In genomic region chr12:15534870-15535269, GRCh38 we compare ENCODE assay signal across 13 cellular contexts.
DNase-seq lines count a peak whose midpoint lies in the region; ATAC-seq, FAIRE-seq and TF ChIP-seq lines count a peak whose summit lies in the region.
"Had no signal": no experiment of that assay in that cellular context is flagged by ENCODE, and none has a peak within 500 bp of the region (broad histone marks: within the 10 kb centered on the region; RNA-seq: fewer than 3 reads in every experiment).

No MANE protein-coding gene starts in this region.

- no peak overlapping the region for H4K8ac ChIP-seq in H1 (ENCODE audit: extremely low read depth, insufficient read depth, low read length)

- H3K9ac ChIP-seq in H1 (replicated peaks in 1 of 4; ENCODE audit: extremely low read depth in 1 of 4, low read depth in 3 of 4, low read length in 3 of 4): no peak overlapping the region

- no peak overlapping the region for H3K4me2 ChIP-seq in H1 (ENCODE audit: insufficient read depth in 1 of 2, low read depth in 2 of 2, low read length in 2 of 2)

- no peak for TF ChIP-seq EP300 in H1 (IDR thresholded peaks at IDR 0.05; ENCODE audit: borderline replicate concordance in 1 of 2, low read depth in 2 of 2, low read length in 2 of 2)

- TF ChIP-seq CTCF in H1 (IDR thresholded peaks at IDR 0.05; ENCODE audit: control extremely low read depth in 1 of 3, insufficient read depth in 1 of 3, low read depth in 1 of 3, low read length in 3 of 3): no peak

- no peak for TF ChIP-seq POLR2A in H1 (IDR thresholded peaks at IDR 0.05; ENCODE audit: control extremely low read depth in 1 of 2, low read depth in 2 of 2, low read length in 2 of 2)

- H3K27ac Mint-ChIP-seq in activated CD4-positive, alpha-beta T cell treated with anti-CD3 and anti-CD28 coated beads for 36 hours: no peak overlapping the region

- H4K20me1 ChIP-seq in H1 (replicated peaks in 1 of 2; ENCODE audit: control insufficient read depth in 1 of 2, insufficient read depth in 2 of 2, low read length in 2 of 2): no peaks in the 10 kb centered on the region

- H4K91ac ChIP-seq in H1 (replicated peaks; ENCODE audit: insufficient read length, low read length): no peak overlapping the region

- H3K4me3 Mint-ChIP-seq in activated CD4-positive, alpha-beta T cell treated with anti-CD3 and anti-CD28 coated beads for 36 hours: no peak overlapping the region

- WGBS in H1 (ENCODE audit: extremely low coverage in 1 of 2, insufficient coverage in 1 of 2, insufficient read length in 1 of 2, insufficient replicate concordance in 2 of 2, low coverage in 1 of 2, low lambda C conversion rate in 2 of 2, missing lambda C conversion rate in 1 of 2), 2 experiments: 82% methylated on average over 5 of the region's 5 CpGs; no CpG with 5 or more reads in 1 of the 2 experiments

- ATAC-seq in sciatic nerve (peak; percentile 34), HG03280 (IDR thresholded peaks at IDR 0.05; ENCODE audit: unreplicated experiment) (no peak)
- no peak for ATAC-seq in activated CD4-positive, alpha-beta T cell treated with anti-CD3 and anti-CD28 coated beads for 36 hours
- ATAC-seq: PC-3, psoas muscle had no signal

- H3K18ac ChIP-seq in H1 (ENCODE audit: extremely low read depth, low read length): no peak overlapping the region

- no peak overlapping the region for H3K23ac ChIP-seq in H1 (ENCODE audit: insufficient read length)

- no peak overlapping the region for H2BK20ac ChIP-seq in H1 (ENCODE audit: low read length)

- no peak overlapping the region for H3K4ac ChIP-seq in H1 (replicated peaks; ENCODE audit: insufficient read length, low read depth, low read length)

- H2BK12ac ChIP-seq in H1 (ENCODE audit: low read depth, low read length): 0 out of 2 replicates have a peak overlapping the region, but pooled peaks have one; percentile 17

- no peaks in the 10 kb centered on the region for H3K27me3 ChIP-seq in H1 (replicated peaks in 1 of 4; ENCODE audit: control insufficient read depth in 3 of 4, extremely low read depth in 1 of 4, insufficient read depth in 3 of 4, low read length in 3 of 4)
- H3K27me3 ChIP-seq: stomach had no signal

- H2AFZ ChIP-seq in H1 (ENCODE audit: low read length): peak overlapping the region; percentile 99

- no peaks in the 10 kb centered on the region for H3K36me3 ChIP-seq in H1 (ENCODE audit: control insufficient read depth in 2 of 4, insufficient read depth in 4 of 4, low read length in 3 of 4)
- H3K36me3 ChIP-seq: stomach had no signal

- no peak overlapping the region for H3K56ac ChIP-seq in H1 (replicated peaks; ENCODE audit: insufficient read length, low read depth, low read length)

- H3K27me3 Mint-ChIP-seq in activated CD4-positive, alpha-beta T cell treated with anti-CD3 and anti-CD28 coated beads for 36 hours: no peaks in the 10 kb centered on the region

- intact Hi-C loops in sciatic nerve (cut with DNase I): no loop called here
- intact Hi-C loops in activated CD4-positive, alpha-beta T cell treated with anti-CD3 and anti-CD28 coated beads for 36 hours (cut with DNase I, micrococcal nuclease): loop anchor here (2.0 to 5.0 kb wide), 2 partner anchors 28 to 347 kb away; partner anchors contain the start of gene STRAP (in 1 of the 2)

- no peaks in the 10 kb centered on the region for H3K4me1 ChIP-seq in H1 (replicated peaks in 1 of 4; ENCODE audit: control insufficient read depth in 3 of 4, insufficient read depth in 4 of 4, low read length in 3 of 4)
- H3K4me1 ChIP-seq: psoas muscle had no signal

- H3K36me3 Mint-ChIP-seq in activated CD4-positive, alpha-beta T cell treated with anti-CD3 and anti-CD28 coated beads for 36 hours (ENCODE audit: low read depth): no peaks in the 10 kb centered on the region

- no peaks in the 10 kb centered on the region for H3K9me3 Mint-ChIP-seq in activated CD4-positive, alpha-beta T cell treated with anti-CD3 and anti-CD28 coated beads for 36 hours (ENCODE audit: low read depth)

- CTCF ChIA-PET in H1 (lab: Charles Lee; ENCODE audit: partially characterized antibody): interaction anchor here (0.5 to 4.0 kb wide), 11 partner anchors 11 to 323 kb away, joined by 3 to 25 read pairs (median 4); no protein-coding TSS in a partner anchor
- CTCF ChIA-PET in activated CD4-positive, alpha-beta T cell treated with anti-CD3 and anti-CD28 coated beads for 36 hours (lab: Charles Lee): interaction anchor here (0.6 to 11.8 kb wide), 19 partner anchors 9 to 1188 kb away, joined by 3 to 345 read pairs (median 5); no protein-coding TSS in a partner anchor

- H3K23me2 ChIP-seq in H1 (ENCODE audit: low read depth, low read length): no peaks in the 10 kb centered on the region

- TF ChIP-seq RAD21 in H1 (IDR thresholded peaks at IDR 0.05 in 1 of 2, conservative IDR thresholded peaks at IDR 0.05 in 1 of 2; ENCODE audit: low read depth in 2 of 2, low read length in 2 of 2): no peak

- no peak overlapping the region for H3K14ac ChIP-seq in H1 (ENCODE audit: insufficient read length)

- POLR2A ChIA-PET in H1 (lab: Charles Lee; ENCODE audit: partially characterized antibody): no interaction called here
- POLR2A ChIA-PET in activated CD4-positive, alpha-beta T cell treated with anti-CD3 and anti-CD28 coated beads for 36 hours (lab: Charles Lee): no interaction called here

- H3K27ac ChIP-seq in H1 (ENCODE audit: low read depth, low read length): no peak overlapping the region
- H3K27ac ChIP-seq: psoas muscle had no signal

- no peak overlapping the region for H3K4me3 ChIP-seq in H1 (ENCODE audit: extremely low read depth in 1 of 4, insufficient read depth in 2 of 4, low read depth in 3 of 4, low read length in 4 of 4)
- H3K4me3 ChIP-seq: psoas muscle, stomach had no signal

- H3K4me1 Mint-ChIP-seq in activated CD4-positive, alpha-beta T cell treated with anti-CD3 and anti-CD28 coated beads for 36 hours: peaks cover 5% of the 10 kb centered on the region

- no peak overlapping the region for H2BK120ac ChIP-seq in H1 (replicated peaks; ENCODE audit: low read depth, low read length)

- no peaks in the 10 kb centered on the region for H3K9me3 ChIP-seq in H1 (ENCODE audit: insufficient read depth in 2 of 2, low read depth in 1 of 2, low read length in 1 of 2)
- H3K9me3 ChIP-seq: psoas muscle, stomach had no signal

- H3K79me2 ChIP-seq in H1 (ENCODE audit: control insufficient read depth in 1 of 2, insufficient read depth in 2 of 2, low read length in 2 of 2): no peaks in the 10 kb centered on the region

- FAIRE-seq in H1 (lab: Jason Lieb, UNC): no peak

- H2BK15ac ChIP-seq in H1 (ENCODE audit: low read length): no peak overlapping the region

- H3K79me1 ChIP-seq in H1 (ENCODE audit: low read depth, low read length): no peaks in the 10 kb centered on the region

- peak; percentile 70 for DNase-seq in EH (ENCODE audit: low read depth)
- peak; percentile 70 for DNase-seq in MV-4-11 (lab: John Stamatoyannopoulos, UW)
- DNase-seq in H1 (ENCODE audit: low read depth in 1 of 2, low spot score in 2 of 2): no peak
- no peak for DNase-seq in sciatic nerve (ENCODE audit: low spot score)
- DNase-seq in activated CD4-positive, alpha-beta T cell treated with anti-CD3 and anti-CD28 coated beads for 36 hours: no peak
- DNase-seq in GF-D8 (lab: John Stamatoyannopoulos, UW): no peak
- no peak for DNase-seq in activated T-cell treated with anti-CD3 and anti-CD28 coated beads, Interleukin-2, amount 50 U/mL, for 48 hours
- DNase-seq: COR-L47, NCI-H1694, PC-3, psoas muscle, stomach had no signal

- no peak overlapping the region for H4K5ac ChIP-seq in H1 (ENCODE audit: insufficient read length, low read depth, low read length)

- peak overlapping the region; percentile 2; the same call in 1 of the 2 replicates for H2BK5ac ChIP-seq in H1 (ENCODE audit: low read depth, low read length)

- no peak overlapping the region for H2AK5ac ChIP-seq in H1 (ENCODE audit: low read depth, low read length)

TF ChIP-seq in H1, 55 proteins besides CTCF, POLR2A, EP300 and RAD21:
- no peak for TF ChIP-seq NANOG (IDR thresholded peaks at IDR 0.05; ENCODE audit: insufficient read depth, low read depth, low read length, poor library complexity, severe bottlenecking)
- no peak for TF ChIP-seq SIX5 (IDR thresholded peaks at IDR 0.05; ENCODE audit: low read depth, low read length)
TF ChIP-seq in H1: peak in this region for 0.

Comparison
In these comparisons a context has a peak if more than half of its experiments do, and no peak if none do; other contexts are left out.
1. DNase-seq: peak in EH (single experiment) and MV-4-11 (single experiment); none in H1 (0 of 2), sciatic nerve (single experiment), activated CD4-positive, alpha-beta T cell treated with anti-CD3 and anti-CD28 coated beads for 36 hours (single experiment), GF-D8 (single experiment) and activated T-cell treated with anti-CD3 and anti-CD28 coated beads, Interleukin-2, amount 50 U/mL, for 48 hours (0 of 2).